In genomic region chr20:42901689-42902518, GRCh38 we compare ENCODE assay signal across 11 cellular contexts.
"Had no signal": no experiment of that assay in that cellular context is flagged by ENCODE, and none has a peak within 500 bp of the region (broad histone marks: within the 10 kb centered on the region; RNA-seq: fewer than 3 reads in every experiment).

No MANE protein-coding gene starts in this region.

- H3K9me3 ChIP-seq: upper lobe of left lung had no signal

- H3K4me3 ChIP-seq: upper lobe of left lung had no signal

- DNase-seq: activated CD8-positive, alpha-beta memory T cell treated with anti-CD3 and anti-CD28 coated beads, Interleukin-2, amount 50 U/mL, for 48 hours; activated CD8-positive, alpha-beta T cell treated with anti-CD3 and anti-CD28 coated beads for 36 hours; activated naive CD4-positive, alpha-beta T cell; activated naive CD8-positive, alpha-beta T cell treated with anti-CD3 and anti-CD28 coated beads, Interleukin-2, amount 50 U/mL, for 24 hours; retina; stimulated activated CD4-positive, alpha-beta T cell treated with anti-CD3 and anti-CD28 coated beads, Interleukin-12 subunit alpha, Interleukin-12 subunit beta, amount 100 ng/mL, for 4 hours; stimulated activated naive CD4-positive, alpha-beta T cell treated with Interleukin-2 at 50 U/mL for 16 hours; T-cell; T1000; upper lobe of left lung had no signal

- ATAC-seq: activated CD8-positive, alpha-beta T cell treated with anti-CD3 and anti-CD28 coated beads for 36 hours; activated naive CD8-positive, alpha-beta T cell treated with anti-CD3 and anti-CD28 coated beads, Interleukin-2, amount 50 U/mL, for 24 hours; T-cell had no signal

- H3K27ac ChIP-seq: upper lobe of left lung, VCaP had no signal

- H3K4me1 ChIP-seq: upper lobe of left lung had no signal

- H3K36me3 ChIP-seq: upper lobe of left lung had no signal

- H3K27me3 ChIP-seq: upper lobe of left lung had no signal
